Comparison of ENCODE assay signal across 8 cellular contexts in genomic region chr20:17571153-17571527, GRCh38. TPM values are rescaled to one million over a fixed set of nuclear protein-coding genes. Genes with fewer than 3 reads are reported as not detected.
DNase-seq lines count a peak whose midpoint lies in the region; ATAC-seq, FAIRE-seq and TF ChIP-seq lines count a peak whose summit lies in the region.

No MANE protein-coding gene starts in this region.

- TF ChIP-seq POLR2A in adrenal gland (IDR thresholded peaks at IDR 0.05): no peak
- TF ChIP-seq POLR2A in HepG2 (IDR thresholded peaks at IDR 0.05; ENCODE audit: insufficient read depth in 1 of 2, low read depth in 2 of 2, low read length in 2 of 2): no peak

- H3K4me1 ChIP-seq in DOHH2 (ENCODE audit: control insufficient read depth, low read length) (peaks cover 27% of the 10 kb centered on the region), adrenal gland (replicated peaks in 1 of 2) (peaks cover 21 to 48% of the 10 kb centered on the region in 2 donors), HepG2 (ENCODE audit: insufficient read depth, low read length) (peaks cover 46% of the 10 kb centered on the region), upper lobe of right lung (peaks cover 32% of the 10 kb centered on the region)

- in situ Hi-C loops in HepG2 (cut with HindIII; ENCODE audit: extremely low pct_ligation_motif_present, low pct_unique_long_range_greater_than_20kb): no loop called here

- H2AFZ ChIP-seq in HepG2 (ENCODE audit: low read length): no peak overlapping the region

- peaks cover 9% of the 10 kb centered on the region for H3K27me3 ChIP-seq in DOHH2 (ENCODE audit: control insufficient read depth, low read length)
- no peaks in the 10 kb centered on the region for H3K27me3 ChIP-seq in adrenal gland
- H3K27me3 ChIP-seq in HepG2 (ENCODE audit: control insufficient read depth in 1 of 2, insufficient read depth in 2 of 2, low read length in 2 of 2): no peaks in the 10 kb centered on the region; a peak in 1 of 5 replicates
- H3K27me3 ChIP-seq in upper lobe of right lung: no peaks in the 10 kb centered on the region

- H3K4me3 ChIP-seq in DOHH2 (ENCODE audit: low read length) (peak overlapping the region; percentile 87), adrenal gland (peak overlapping the region; percentile 81 to 98 (median 89)), HepG2 (replicated peaks in 1 of 3; ENCODE audit: insufficient read depth in 1 of 3, low read depth in 2 of 3, low read length in 3 of 3) (peak overlapping the region; percentile 86 to 100 (median 94); a peak in 5 of 6 replicates), upper lobe of right lung (peak overlapping the region; percentile 93)

- H3K9ac ChIP-seq in HepG2 (ENCODE audit: insufficient read depth, low read depth, low read length): peak overlapping the region; percentile 91; the same call in 1 of the 2 replicates

- POLR2A ChIA-PET in HepG2 (lab: Yijun Ruan, JAX): interaction anchor here (0.7 to 2.9 kb wide), 3 partner anchors 9 to 34 kb away, joined by 3 to 33 read pairs (median 19); no protein-coding TSS in a partner anchor

- H3K27ac ChIP-seq in DOHH2 (ENCODE audit: low read depth, low read length) (peak overlapping the region; percentile 19; the same call in 1 of the 2 replicates), adrenal gland (peak overlapping the region in 4 of 5 donors; percentile 97 to 100 (median 100)), HepG2 (ENCODE audit: extremely low read length, insufficient read depth, low read length) (no peak overlapping the region), upper lobe of right lung (peak overlapping the region; percentile 100)

- H3K36me3 ChIP-seq in DOHH2 (ENCODE audit: control insufficient read depth, low read length): no peaks in the 10 kb centered on the region; the same call in 1 of the 2 replicates
- H3K36me3 ChIP-seq in adrenal gland (replicated peaks in 1 of 2): peaks cover 0 to 6% of the 10 kb centered on the region in 2 donors
- H3K36me3 ChIP-seq in HepG2 (replicated peaks in 1 of 2; ENCODE audit: control insufficient read depth in 1 of 2, insufficient read depth in 2 of 2, low read length in 2 of 2): no peaks in the 10 kb centered on the region
- H3K36me3 ChIP-seq in upper lobe of right lung: peaks cover 5% of the 10 kb centered on the region

- H3K9me3 ChIP-seq in DOHH2 (ENCODE audit: control insufficient read depth, insufficient read depth, low read length): no peaks in the 10 kb centered on the region
- H3K9me3 ChIP-seq in adrenal gland (replicated peaks in 1 of 3): no peaks in the 10 kb centered on the region
- no peaks in the 10 kb centered on the region for H3K9me3 ChIP-seq in HepG2 (ENCODE audit: low read length)
- H3K9me3 ChIP-seq in upper lobe of right lung: no peaks in the 10 kb centered on the region

- no peaks in the 10 kb centered on the region for H3K9me2 ChIP-seq in DOHH2 (replicated peaks; ENCODE audit: control insufficient read depth, low read length)

- no peak for TF ChIP-seq CTCF in DOHH2 (IDR thresholded peaks at IDR 0.05; ENCODE audit: low read depth, low read length, poor library complexity, severe bottlenecking)
- no peak for TF ChIP-seq CTCF in adrenal gland (IDR thresholded peaks at IDR 0.05)
- no peak for TF ChIP-seq CTCF in HepG2 (CRISPR knock-in tag; IDR thresholded peaks at IDR 0.05)
- TF ChIP-seq CTCF in upper lobe of right lung (IDR thresholded peaks at IDR 0.05): no peak

- peak; percentile 50 for ATAC-seq in HG02870 (IDR thresholded peaks at IDR 0.05; ENCODE audit: unreplicated experiment)
- no peak for ATAC-seq in HepG2
- no peak for ATAC-seq in upper lobe of right lung
- ATAC-seq in GM21515 (IDR thresholded peaks at IDR 0.05; ENCODE audit: unreplicated experiment): no peak
- no peak for ATAC-seq in HG02938 (IDR thresholded peaks at IDR 0.05; ENCODE audit: unreplicated experiment)

- H3K4me2 ChIP-seq in DOHH2 (ENCODE audit: low read length) (peak overlapping the region; percentile 84), HepG2 (ENCODE audit: low read depth, low read length) (peak overlapping the region; percentile 96)

- no peaks in the 10 kb centered on the region for H4K20me1 ChIP-seq in DOHH2 (ENCODE audit: control insufficient read depth, insufficient read depth, low read depth, low read length)
- H4K20me1 ChIP-seq in HepG2 (ENCODE audit: insufficient read depth, low read length): peaks cover 8% of the 10 kb centered on the region; the same call in 1 of the 2 replicates

- intact Hi-C loops in adrenal gland (cut with DNase I) (no loop called here), HepG2 (cut with micrococcal nuclease; ENCODE audit: unreplicated experiment) (loop anchor here (2.0 kb wide), 1 partner anchor 34 kb away; no protein-coding TSS in a partner anchor), upper lobe of right lung (cut with DNase I) (no loop called here)

- TF ChIP-seq RAD21 in HepG2 (CRISPR knock-in tag; IDR thresholded peaks at IDR 0.05): no peak

- BruUV-seq in HepG2 (replicated peaks; lab: Mats Ljungman, UMichigan): no TSS peak

- DNase-seq in adrenal gland: no peak
- no peak for DNase-seq in HepG2 (ENCODE audit: low spot score)
- no peak for DNase-seq in upper lobe of right lung
- DNase-seq in NCI-H2029 (lab: John Stamatoyannopoulos, UW): no peak

- FAIRE-seq in HepG2 (lab: Jason Lieb, UNC): no peak

- WGBS in adrenal gland, 4 donors: 7 to 19% (median 10%) methylated on average over 6 of the region's 6 CpGs
- WGBS in HepG2 (ENCODE audit: low lambda C conversion rate): 48% methylated on average over 6 of the region's 6 CpGs

- peaks cover 5% of the 10 kb centered on the region; the same call in 1 of the 2 replicates for H3F3A ChIP-seq in DOHH2 (ENCODE audit: control insufficient read depth, insufficient read depth)

- H3K79me2 ChIP-seq in DOHH2 (ENCODE audit: control insufficient read depth, low read length): peaks cover 46% of the 10 kb centered on the region
- H3K79me2 ChIP-seq in HepG2 (ENCODE audit: insufficient read depth, low read length): peaks cover 50% of the 10 kb centered on the region

- TF ChIP-seq EP300 in HepG2 (IDR thresholded peaks at IDR 0.05; ENCODE audit: low read depth in 2 of 2, low read length in 2 of 2) (no peak), HepG2 (CRISPR knock-in tag; IDR thresholded peaks at IDR 0.05; ENCODE audit: borderline replicate concordance) (no peak)

- CTCF ChIA-PET in HepG2 (lab: Yijun Ruan, JAX; ENCODE audit: low intra/inter-chr PET ratio, low total read pairs): interaction anchor here (2.9 kb wide), 1 partner anchor 34 kb away, joined by 13 read pairs; no protein-coding TSS in a partner anchor

RNA-seq across cellular contexts. Expression of gene DSTN, which starts 1.3 kb away (rescaled TPM):
- total RNA-seq in adrenal gland (100 to 1,000 TPM; 256 to 385 (median 280) TPM), HepG2 (2016; rRNA removed; fragmentation: Illumina TruSeq; extraction: Trizol) (106 and 164 TPM in 2 replicates), upper lobe of right lung (463 TPM)
- polyA plus RNA-seq in adrenal gland (100 to 1,000 TPM; 184 to 552 (median 192) TPM), HepG2 (2011; rRNA removed) (21.8 and 27.6 TPM in 2 replicates)
- total RNA-seq in HepG2 (2016; cell fraction: cytosol; rRNA removed; fragmentation: Illumina TruSeq; extraction: Trizol; ENCODE audit: low read depth): 28.2 and 36.3 TPM in 2 replicates
- 120 and 172 TPM in 2 replicates for total RNA-seq in HepG2 (2016; cell fraction: insoluble cytoplasmic fraction; rRNA removed; fragmentation: Illumina TruSeq; extraction: Trizol)
- total RNA-seq in HepG2 (2016; cell fraction: membrane; rRNA removed; fragmentation: Illumina TruSeq; extraction: Trizol): 94.4 and 96.0 TPM in 2 replicates
- total RNA-seq in HepG2 (2016; cell fraction: nucleus; rRNA removed; fragmentation: Illumina TruSeq; extraction: Trizol): 46.1 and 50.0 TPM in 2 replicates
- 11.0 and 20.0 TPM in 2 replicates for polyA plus RNA-seq in HepG2 (2011; cell fraction: cytosol; rRNA removed)
- 8.1 and 11.6 TPM in 2 replicates for polyA plus RNA-seq in HepG2 (2011; cell fraction: nucleus; rRNA removed)
- 74.6 and 95.1 TPM in 2 replicates for polyA plus RNA-seq in HepG2 (2012)
- polyA plus RNA-seq in HepG2 (2016; cell fraction: cytosol; fragmentation: Illumina TruSeq; extraction: Trizol; ENCODE audit: low read depth): 77.0 and 95.4 TPM in 2 replicates
- polyA plus RNA-seq in HepG2 (2016; cell fraction: insoluble cytoplasmic fraction; fragmentation: Illumina TruSeq; extraction: Trizol; ENCODE audit: low read depth): 263 and 281 TPM in 2 replicates
- polyA plus RNA-seq in HepG2 (2016; cell fraction: membrane; fragmentation: Illumina TruSeq; extraction: Trizol; ENCODE audit: low read depth): 120 and 139 TPM in 2 replicates
- polyA plus RNA-seq in HepG2 (2016; cell fraction: nucleus; fragmentation: Illumina TruSeq; extraction: Trizol; ENCODE audit: insufficient read depth, low read depth): 108 and 109 TPM in 2 replicates
- 1.3 and 4.9 TPM in 2 replicates for polyA minus RNA-seq in HepG2 (2011; rRNA and poly(A)+ RNA removed; ENCODE audit: low replicate concordance)
- 15.3 and 15.9 TPM in 2 replicates for polyA minus RNA-seq in HepG2 (2011; cell fraction: cytosol; rRNA and poly(A)+ RNA removed)
- polyA minus RNA-seq in HepG2 (2011; cell fraction: nucleus; rRNA and poly(A)+ RNA removed): 5.8 and 7.6 TPM in 2 replicates

RNA-seq across cellular contexts. Expression of gene BFSP1, which starts 40.0 kb away (rescaled TPM):
- 10 to 100 TPM in 1 of 8 donors, 1 to 10 TPM in 5, under 1 TPM in 2; 0.39 to 18.5 (median 2.7) TPM for total RNA-seq in adrenal gland
- polyA plus RNA-seq in adrenal gland: 1 to 10 TPM; 1.7 to 3.3 (median 1.9) TPM
- 0.22 and 0.36 TPM in 2 replicates for total RNA-seq in HepG2 (2016; rRNA removed; fragmentation: Illumina TruSeq; extraction: Trizol)
- 0.30 TPM in 1 of 2 replicates, not detected in the other for total RNA-seq in HepG2 (2016; cell fraction: cytosol; rRNA removed; fragmentation: Illumina TruSeq; extraction: Trizol; ENCODE audit: low read depth)
- total RNA-seq in HepG2 (2016; cell fraction: insoluble cytoplasmic fraction; rRNA removed; fragmentation: Illumina TruSeq; extraction: Trizol): 0.30 and 0.79 TPM in 2 replicates
- total RNA-seq in HepG2 (2016; cell fraction: membrane; rRNA removed; fragmentation: Illumina TruSeq; extraction: Trizol): 0.28 and 0.34 TPM in 2 replicates
- 0.19 and 0.44 TPM in 2 replicates for total RNA-seq in HepG2 (2016; cell fraction: nucleus; rRNA removed; fragmentation: Illumina TruSeq; extraction: Trizol)
- 0.24 and 0.26 TPM in 2 replicates for polyA plus RNA-seq in HepG2 (2011; rRNA removed)
- polyA plus RNA-seq in HepG2 (2011; cell fraction: cytosol; rRNA removed): 0.28 and 0.32 TPM in 2 replicates
- 0.11 and 0.23 TPM in 2 replicates for polyA plus RNA-seq in HepG2 (2011; cell fraction: nucleus; rRNA removed)
- polyA plus RNA-seq in HepG2 (2012): 0.15 and 0.31 TPM in 2 replicates
- polyA plus RNA-seq in HepG2 (2016; cell fraction: cytosol; fragmentation: Illumina TruSeq; extraction: Trizol; ENCODE audit: low read depth): 0.11 and 0.23 TPM in 2 replicates
- polyA plus RNA-seq in HepG2 (2016; cell fraction: insoluble cytoplasmic fraction; fragmentation: Illumina TruSeq; extraction: Trizol; ENCODE audit: low read depth): 0.26 and 0.56 TPM in 2 replicates
- 0.26 and 0.31 TPM in 2 replicates for polyA plus RNA-seq in HepG2 (2016; cell fraction: membrane; fragmentation: Illumina TruSeq; extraction: Trizol; ENCODE audit: low read depth)
- polyA plus RNA-seq in HepG2 (2016; cell fraction: nucleus; fragmentation: Illumina TruSeq; extraction: Trizol; ENCODE audit: insufficient read depth, low read depth): 0.21 and 0.27 TPM in 2 replicates
- polyA minus RNA-seq in HepG2 (2011; rRNA and poly(A)+ RNA removed; ENCODE audit: low replicate concordance): 0.42 and 1.2 TPM in 2 replicates
- not detected in 2 replicates for polyA minus RNA-seq in HepG2 (2011; cell fraction: cytosol; rRNA and poly(A)+ RNA removed)
- polyA minus RNA-seq in HepG2 (2011; cell fraction: nucleus; rRNA and poly(A)+ RNA removed): 0.25 TPM in 1 of 2 replicates, not detected in the other
- 2.7 TPM for total RNA-seq in upper lobe of right lung
